In genomic region chr10:112927980-112928379, GRCh38 we compare ENCODE assay signal across 23 cellular contexts. TPM values are rescaled to one million over a fixed set of nuclear protein-coding genes. Genes with fewer than 3 reads are reported as not detected.
DNase-seq lines count a peak whose midpoint lies in the region; ATAC-seq and TF ChIP-seq lines count a peak whose summit lies in the region.
"Had no signal": no experiment of that assay in that cellular context is flagged by ENCODE, and none has a peak within 500 bp of the region (broad histone marks: within the 10 kb centered on the region; RNA-seq: fewer than 3 reads in every experiment).

No MANE protein-coding gene starts in this region.

- H3K4me1 ChIP-seq in H9 (ENCODE audit: insufficient read depth, low read length), result peaks cover 5% of the 10 kb centered on the region; the same call in 1 of the 2 replicates
- H3K4me1 ChIP-seq: A549; BE2C; BLaER1 treated with 17β-estradiol and CSF1 and Interleukin-3, amounts not matched to agents 10 nM and 100 nM had no signal

- no peak overlapping the region for H2BK5ac ChIP-seq in H9 (ENCODE audit: insufficient read length, low read length)

- H2BK15ac ChIP-seq in H9 (ENCODE audit: low read depth, low read length), result no peak overlapping the region

- no peak overlapping the region for H2BK20ac ChIP-seq in H9 (ENCODE audit: low read depth, low read length, poor library complexity, severe bottlenecking)

- no peaks in the 10 kb centered on the region for H3K79me1 ChIP-seq in H9 (ENCODE audit: insufficient read depth, low read depth, low read length, poor library complexity, severe bottlenecking)

- no peak overlapping the region for H3T11ph ChIP-seq in H9 (ENCODE audit: low read length)

- H3K4me1 Mint-ChIP-seq in H9, result peaks cover 17 to 18% of the 10 kb centered on the region in 2 experiments
- peaks cover 15% of the 10 kb centered on the region for H3K4me1 Mint-ChIP-seq in WTC11
- H3K4me1 Mint-ChIP-seq: CD14-positive monocyte; CD8-positive, alpha-beta memory T cell had no signal

- H2BK120ac ChIP-seq in H9 (ENCODE audit: low read depth, low read length, poor library complexity, severe bottlenecking), result no peak overlapping the region

- CTCF ChIA-PET in WTC11 (lab: Charles Lee), result interaction anchor here (1.0 to 1.5 kb wide), 3 partner anchors 13 to 389 kb away, joined by 3 to 4 read pairs (median 4); no protein-coding TSS in a partner anchor

- H3K36me3 Mint-ChIP-seq in H9 (ENCODE audit: insufficient read depth in 1 of 3, low read depth in 3 of 3), result peaks cover 0 to 10% (median 0%) of the 10 kb centered on the region in 3 experiments; a peak in 2 of 7 replicates
- H3K36me3 Mint-ChIP-seq in WTC11, result no peaks in the 10 kb centered on the region; the same call in 1 of the 2 replicates
- H3K36me3 Mint-ChIP-seq: CD14-positive monocyte had no signal

- H4K8ac ChIP-seq in H9 (replicated peaks; ENCODE audit: insufficient read length, low read depth, low read length), result no peak overlapping the region

- H3K4me2 ChIP-seq in H9 (ENCODE audit: insufficient read depth, insufficient read length, low read length), result no peak overlapping the region
- H3K4me2 ChIP-seq: A549; BLaER1 treated with 17β-estradiol and CSF1 and Interleukin-3, amounts not matched to agents 10 nM and 100 nM had no signal

- no peak overlapping the region for H3K4ac ChIP-seq in H9 (ENCODE audit: low read depth, low read length)

- no peaks in the 10 kb centered on the region for H3K79me2 ChIP-seq in H9 (ENCODE audit: insufficient read depth, low read length)

- no peak overlapping the region for H3K18ac ChIP-seq in H9 (ENCODE audit: insufficient read length, low read depth, low read length)

- no peak overlapping the region for H2BK12ac ChIP-seq in H9 (ENCODE audit: insufficient read length, low read depth, low read length)

- no peaks in the 10 kb centered on the region for H3K23me2 ChIP-seq in H9 (ENCODE audit: insufficient read length, low read depth, low read length, poor library complexity, severe bottlenecking)

- H2AFZ ChIP-seq in H9 (ENCODE audit: low read length), result no peak overlapping the region

- no peak overlapping the region for H4K91ac ChIP-seq in H9 (ENCODE audit: insufficient read length, low read depth, low read length)

- no peaks in the 10 kb centered on the region for H3K27me3 Mint-ChIP-seq in H9 (ENCODE audit: low read depth)
- H3K27me3 Mint-ChIP-seq in WTC11 (ENCODE audit: low read depth), result peaks cover 4% of the 10 kb centered on the region; the same call in 1 of the 2 replicates

- ATAC-seq in WTC11, result peak; percentile 75
- no peak for ATAC-seq in GM18870 (IDR thresholded peaks at IDR 0.05; ENCODE audit: unreplicated experiment)
- ATAC-seq: A549, GM12878 had no signal

- H4K5ac ChIP-seq in H9 (ENCODE audit: insufficient read length, low read depth, low read length), result no peak overlapping the region

- no peak overlapping the region for H3K9ac ChIP-seq in H9 (ENCODE audit: extremely low read depth, insufficient read length, low read length)
- H3K9ac ChIP-seq: BLaER1 treated with 17β-estradiol and CSF1 and Interleukin-3, amounts not matched to agents 10 nM and 100 nM had no signal

- H3K9me3 Mint-ChIP-seq in H9 (peaks cover 0 to 7% of the 10 kb centered on the region in 2 experiments; a peak in 1 of 5 replicates), WTC11 (peaks cover 11% of the 10 kb centered on the region)

- no peak overlapping the region for H2AK5ac ChIP-seq in H9 (ENCODE audit: insufficient read length, low read length)

- no peak overlapping the region for H3K14ac ChIP-seq in H9 (ENCODE audit: insufficient read depth, low read length)

- H3K4me3 Mint-ChIP-seq in H9 (no peak overlapping the region; a peak in 1 of 5 replicates), WTC11 (no peak overlapping the region)
- H3K4me3 Mint-ChIP-seq: CD14-positive monocyte; CD4-positive, alpha-beta T cell; CD8-positive, alpha-beta memory T cell had no signal

- H3K9me3 ChIP-seq in H9 (ENCODE audit: control insufficient read depth, low read depth, low read length), result no peaks in the 10 kb centered on the region
- H3K9me3 ChIP-seq: BE2C had no signal

- no peaks in the 10 kb centered on the region for H4K20me1 ChIP-seq in H9 (ENCODE audit: control insufficient read depth, insufficient read depth, insufficient read length)
- H4K20me1 ChIP-seq: BLaER1 treated with 17β-estradiol and CSF1 and Interleukin-3, amounts not matched to agents 10 nM and 100 nM had no signal

- no peak overlapping the region for H3K27ac ChIP-seq in H9 (ENCODE audit: insufficient read length, low read depth, low read length)
- H3K27ac ChIP-seq: A549; BLaER1 treated with 17β-estradiol and CSF1 and Interleukin-3, amounts not matched to agents 10 nM and 100 nM had no signal

- peak overlapping the region; percentile 50 to 96 (median 93); a peak in 3 of 7 replicates for H3K27ac Mint-ChIP-seq in H9
- H3K27ac Mint-ChIP-seq in WTC11, result no peak overlapping the region
- H3K27ac Mint-ChIP-seq: CD14-positive monocyte; CD4-positive, alpha-beta T cell; CD8-positive, alpha-beta memory T cell had no signal

- no peak for DNase-seq in H9
- DNase-seq in WTC11 (ENCODE audit: low spot score), result peak; percentile 16
- DNase-seq in islet precursor cell, result peak; percentile 30
- no peak for DNase-seq in SW480 (ENCODE audit: low spot score)
- DNase-seq in pons (ENCODE audit: low spot score), result no peak
- DNase-seq in NCI-H345 (lab: John Stamatoyannopoulos, UW), result no peak
- DNase-seq: 8988T; ACHN; AML-193; BE2C; CD4-positive, alpha-beta T cell; CD8-positive, alpha-beta memory T cell; DMS 273 treated with DMSO at 0.1 percent for 48 hours; DMS79; EL; GDM1; GOT3; H7 had no signal

- H3K56ac ChIP-seq in H9 (ENCODE audit: insufficient read length, low read depth, low read length), result no peak overlapping the region

- H3K23ac ChIP-seq in H9 (ENCODE audit: insufficient read length, low read depth, low read length), result no peak overlapping the region

- no CpG with 5 or more reads among the region's 2 CpGs for WGBS in H9 (ENCODE audit: extremely low coverage, insufficient read length, low lambda C conversion rate)

- POLR2A ChIA-PET in WTC11 (lab: Charles Lee), result interaction anchor here (0.7 to 1.0 kb wide), 2 partner anchors 8 to 28 kb away, joined by 3 to 4 read pairs; no protein-coding TSS in a partner anchor

- TF ChIP-seq CTCF in H9 (conservative IDR thresholded peaks at IDR 0.05) (no peak), WTC11 (IDR thresholded peaks at IDR 0.05) (no peak)

- H3K27me3 ChIP-seq in H9 (ENCODE audit: insufficient read depth, low read length), result no peaks in the 10 kb centered on the region
- H3K27me3 ChIP-seq: BE2C; BLaER1 treated with 17β-estradiol and CSF1 and Interleukin-3, amounts not matched to agents 10 nM and 100 nM had no signal

TF ChIP-seq in WTC11, 78 proteins besides CTCF, POLR2A, EP300 and RAD21 (continues in another document):
- TF ChIP-seq ZNF317 (CRISPR knock-in tag; IDR thresholded peaks at IDR 0.05; ENCODE audit: borderline replicate concordance, low read depth) (no peak), ERG (CRISPR knock-in tag; IDR thresholded peaks at IDR 0.05) (no peak), NFYB (CRISPR knock-in tag; conservative IDR thresholded peaks at IDR 0.05; ENCODE audit: low read depth) (no peak), ZNF138 (CRISPR knock-in tag; conservative IDR thresholded peaks at IDR 0.05) (no peak), NR1H2 (CRISPR knock-in tag; IDR thresholded peaks at IDR 0.05) (no peak), ZNF423 (CRISPR knock-in tag; IDR thresholded peaks at IDR 0.05) (no peak), USF2 (CRISPR knock-in tag; IDR thresholded peaks at IDR 0.05) (no peak), SMAD4 (CRISPR knock-in tag; IDR thresholded peaks at IDR 0.05) (no peak)
- TF ChIP-seq, protein P1, sequence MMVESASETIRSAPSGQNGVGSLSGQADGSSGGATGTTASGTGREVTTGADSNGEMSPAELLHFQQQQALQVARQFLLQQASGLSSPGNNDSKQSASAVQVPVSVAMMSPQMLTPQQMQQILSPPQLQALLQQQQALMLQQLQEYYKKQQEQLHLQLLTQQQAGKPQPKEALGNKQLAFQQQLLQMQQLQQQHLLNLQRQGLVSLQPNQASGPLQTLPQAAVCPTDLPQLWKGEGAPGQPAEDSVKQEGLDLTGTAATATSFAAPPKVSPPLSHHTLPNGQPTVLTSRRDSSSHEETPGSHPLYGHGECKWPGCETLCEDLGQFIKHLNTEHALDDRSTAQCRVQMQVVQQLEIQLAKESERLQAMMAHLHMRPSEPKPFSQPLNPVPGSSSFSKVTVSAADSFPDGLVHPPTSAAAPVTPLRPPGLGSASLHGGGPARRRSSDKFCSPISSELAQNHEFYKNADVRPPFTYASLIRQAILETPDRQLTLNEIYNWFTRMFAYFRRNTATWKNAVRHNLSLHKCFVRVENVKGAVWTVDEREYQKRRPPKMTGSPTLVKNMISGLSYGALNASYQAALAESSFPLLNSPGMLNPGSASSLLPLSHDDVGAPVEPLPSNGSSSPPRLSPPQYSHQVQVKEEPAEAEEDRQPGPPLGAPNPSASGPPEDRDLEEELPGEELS (CRISPR knock-in tag; IDR thresholded peaks at IDR 0.05), result no peak
- TF ChIP-seq, protein P2, sequence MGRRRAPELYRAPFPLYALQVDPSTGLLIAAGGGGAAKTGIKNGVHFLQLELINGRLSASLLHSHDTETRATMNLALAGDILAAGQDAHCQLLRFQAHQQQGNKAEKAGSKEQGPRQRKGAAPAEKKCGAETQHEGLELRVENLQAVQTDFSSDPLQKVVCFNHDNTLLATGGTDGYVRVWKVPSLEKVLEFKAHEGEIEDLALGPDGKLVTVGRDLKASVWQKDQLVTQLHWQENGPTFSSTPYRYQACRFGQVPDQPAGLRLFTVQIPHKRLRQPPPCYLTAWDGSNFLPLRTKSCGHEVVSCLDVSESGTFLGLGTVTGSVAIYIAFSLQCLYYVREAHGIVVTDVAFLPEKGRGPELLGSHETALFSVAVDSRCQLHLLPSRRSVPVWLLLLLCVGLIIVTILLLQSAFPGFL (CRISPR knock-in tag; IDR thresholded peaks at IDR 0.05; ENCODE audit: borderline replicate concordance), result no peak

RNA-seq across cellular contexts. Expression of gene TCF7L2, which starts 22.1 kb away (rescaled TPM):
- 71.1 and 73.0 TPM in 2 replicates for total RNA-seq in H9 (2021)
- 44.5 to 51.4 TPM (median 51.1 TPM) in 3 replicates for total RNA-seq in WTC11 (2021)

Comparison
In these comparisons a context has a peak if more than half of its experiments do, and no peak if none do; other contexts are left out.
1. DNase-seq: peak in WTC11 (single experiment) and islet precursor cell (single experiment); none in H9 (single experiment), SW480 (single experiment), pons (single experiment) and NCI-H345 (single experiment).